Comparison of ENCODE assay signal across 9 cellular contexts in genomic region chr12:110109037-110109836, GRCh38. TPM values are rescaled to one million over a fixed set of nuclear protein-coding genes. Genes with fewer than 3 reads are reported as not detected.
DNase-seq lines count a peak whose midpoint lies in the region; ATAC-seq and TF ChIP-seq lines count a peak whose summit lies in the region.
"Had no signal": no experiment of that assay in that cellular context is flagged by ENCODE, and none has a peak within 500 bp of the region (broad histone marks: within the 10 kb centered on the region; RNA-seq: fewer than 3 reads in every experiment).

No MANE protein-coding gene starts in this region.

- no peaks in the 10 kb centered on the region for H3K9me3 ChIP-seq in mucosa of descending colon

- TF ChIP-seq CTCF in mucosa of descending colon (IDR thresholded peaks at IDR 0.05), result no peak

- DNase-seq in NCI-H774 (lab: John Stamatoyannopoulos, UW) (peak; percentile 34), epidermal melanocyte (ENCODE audit: insufficient read length, low spot score) (peak; percentile 82), mucosa of descending colon (peak in 2 of 3 donors; percentile 38 to 60), midbrain (lab: John Stamatoyannopoulos, UW) (no peak), activated gamma-delta T cell (lab: John Stamatoyannopoulos, UW) (no peak)
- DNase-seq: CD4-positive, alpha-beta memory T cell had no signal

- H3K4me1 ChIP-seq in ACC112 (ENCODE audit: control insufficient read depth, insufficient read depth, low read length, unreplicated experiment) (peaks cover 27% of the 10 kb centered on the region), mucosa of descending colon (ENCODE audit: low read depth) (no peaks in the 10 kb centered on the region)

- H3K27me3 ChIP-seq in ACC112 (ENCODE audit: insufficient read depth, low read length), result no peaks in the 10 kb centered on the region

- no peaks in the 10 kb centered on the region for H3K79me2 ChIP-seq in ACC112 (ENCODE audit: control insufficient read depth, insufficient read depth, low read length, unreplicated experiment)

- ATAC-seq in mucosa of descending colon (peak; percentile 65), GM18858 (IDR thresholded peaks at IDR 0.05; ENCODE audit: unreplicated experiment) (no peak), HG02678 (IDR thresholded peaks at IDR 0.05; ENCODE audit: unreplicated experiment) (no peak)

- H3K36me3 ChIP-seq in ACC112 (ENCODE audit: insufficient read depth, low read length), result no peaks in the 10 kb centered on the region
- no peaks in the 10 kb centered on the region for H3K36me3 ChIP-seq in mucosa of descending colon (ENCODE audit: low read depth)

- H2AFZ ChIP-seq in ACC112 (ENCODE audit: low read length, unreplicated experiment), result peak overlapping the region; percentile 68

- intact Hi-C loops in mucosa of descending colon (cut with DNase I, micrococcal nuclease), result no loop called here

- H3K4me3 ChIP-seq in ACC112 (ENCODE audit: low read depth, low read length), result peak overlapping the region; percentile 60
- no peak overlapping the region for H3K4me3 ChIP-seq in mucosa of descending colon

- peak overlapping the region; percentile 94 for H3K27ac ChIP-seq in ACC112 (ENCODE audit: low read depth, low read length)

RNA-seq across cellular contexts. Expression of gene IFT81, which starts 14.9 kb away (rescaled TPM):
- 10 to 100 TPM in 1 of 3 donors, 1 to 10 TPM in 2; 3.8 to 12.7 (median 6.3) TPM for total RNA-seq in mucosa of descending colon

Comparison
In these comparisons a context has a peak if more than half of its experiments do, and no peak if none do; other contexts are left out.
1. DNase-seq: peak in NCI-H774 (single experiment), epidermal melanocyte (single experiment) and mucosa of descending colon (2 of 3); none in midbrain (single experiment) and activated gamma-delta T cell (single experiment).